23 cellular contexts compared by ENCODE assay signal in genomic region chr3:11853450-11853849, GRCh38.
"Had no signal": no experiment of that assay in that cellular context is flagged by ENCODE, and none has a peak within 500 bp of the region (broad histone marks: within the 10 kb centered on the region; RNA-seq: fewer than 3 reads in every experiment).

No MANE protein-coding gene starts in this region.

- H3K27ac Mint-ChIP-seq: dendritic cell treated with granulocyte-macrophage colony-stimulating factor and Interleukin-4, amounts not matched to agents 40 ng/mL and 50 ng/mL, for 4 days; effector memory CD8-positive, alpha-beta T cell; endodermal cell; mesothelial cell of epicardium had no signal

- H3K4me1 Mint-ChIP-seq: mesothelial cell of epicardium had no signal

- H3K4me3 ChIP-seq: colonic mucosa, esophagus squamous epithelium, gastrocnemius medialis, heart right ventricle, left lung, lower lobe of right lung, mucosa of descending colon had no signal

- H3K27ac ChIP-seq: colonic mucosa, epithelial cell of prostate, esophagus squamous epithelium, gastrocnemius medialis, heart right ventricle, left lung, lower lobe of right lung had no signal

- H3K4me3 Mint-ChIP-seq: dendritic cell treated with granulocyte-macrophage colony-stimulating factor and Interleukin-4, amounts not matched to agents 40 ng/mL and 50 ng/mL, for 4 days; effector memory CD8-positive, alpha-beta T cell; endodermal cell; mesothelial cell of epicardium had no signal

- H3K36me3 ChIP-seq: colonic mucosa, esophagus squamous epithelium, gastrocnemius medialis, heart right ventricle, left lung, lower lobe of right lung had no signal

- H3K9me3 ChIP-seq: colonic mucosa, esophagus squamous epithelium, gastrocnemius medialis, left lung, lower lobe of right lung, mucosa of descending colon had no signal

- H3K27me3 ChIP-seq: colonic mucosa had no signal

- H3K9me3 Mint-ChIP-seq: dendritic cell treated with granulocyte-macrophage colony-stimulating factor and Interleukin-4, amounts not matched to agents 40 ng/mL and 50 ng/mL, for 4 days; effector memory CD8-positive, alpha-beta T cell had no signal

- DNase-seq: colonic mucosa; cortex of kidney; effector CD8-positive, alpha-beta T cell; effector memory CD8-positive, alpha-beta T cell; endodermal cell; erythroblast; esophagus squamous epithelium; foreskin fibroblast; foreskin melanocyte; gastrocnemius medialis; glutamatergic neuron; head of caudate nucleus; heart right ventricle; hippocampal formation; left cardiac atrium; left lung; left ventricle myocardium superior; lower lobe of right lung; mesenchymal stem cell; mucosa of descending colon had no signal

- H3K4me1 ChIP-seq: colonic mucosa, esophagus squamous epithelium, gastrocnemius medialis, heart right ventricle, left lung, lower lobe of right lung had no signal

- H3K36me3 Mint-ChIP-seq: mesothelial cell of epicardium had no signal
